ENCODE assay signal across 26 cellular contexts in genomic region chr7:5451391-5451790, GRCh38. TPM values are rescaled to one million over a fixed set of nuclear protein-coding genes. Genes with fewer than 3 reads are reported as not detected.
A peak's percentile ranks its signal among the peaks of the same experiment; 100 is the strongest.
DNase-seq lines count a peak whose midpoint lies in the region; ATAC-seq, FAIRE-seq and TF ChIP-seq lines count a peak whose summit lies in the region.
"Had no signal": no experiment of that assay in that cellular context is flagged by ENCODE, and none has a peak within 500 bp of the region (broad histone marks: within the 10 kb centered on the region; RNA-seq: fewer than 3 reads in every experiment).

No MANE protein-coding gene starts in this region.

- H3K9me3 ChIP-seq in HepG2 (ENCODE audit: low read length) = no peaks in the 10 kb centered on the region
- H3K9me3 ChIP-seq in right lobe of liver = no peaks in the 10 kb centered on the region
- no peaks in the 10 kb centered on the region for H3K9me3 ChIP-seq in RWPE2 (ENCODE audit: severe bottlenecking)
- H3K9me3 ChIP-seq: gastroesophageal sphincter, mucosa of descending colon, pancreas, testis had no signal

- H3K27ac Mint-ChIP-seq in natural killer cell treated with Interleukin-12 subunit alpha and Interleukin-12 subunit beta and Interleukin-15 and Interleukin-18, amount 100 ng/mL, for 72 hours = no peak overlapping the region
- H3K27ac Mint-ChIP-seq: activated CD4-positive, alpha-beta memory T cell treated with anti-CD3 and anti-CD28 coated beads, Interleukin-2, amount 10 ng/mL, durations not matched to agents 7 days and 5 days; activated naive CD4-positive, alpha-beta T cell treated with anti-CD3 and anti-CD28 coated beads for 36 hours; activated T-helper 1 cell treated with anti-CD3 and anti-CD28 coated beads, Interleukin-12 subunit alpha, Interleukin-12 subunit beta, Interleukin-2, Interleukin-4 antibody, amounts not matched to agents 30 ng/mL and 10 ng/mL and 1 ng/mL, durations not matched to agents 14 hours and 24 hours and 36 hours; CD8-positive, alpha-beta T cell; nephron had no signal

- in situ Hi-C loops in HepG2 (cut with HindIII; ENCODE audit: extremely low pct_ligation_motif_present, low pct_unique_long_range_greater_than_20kb) = loop anchor here (5.0 to 25.0 kb wide), 3 partner anchors 84 to 314 kb away; no protein-coding TSS in a partner anchor

- H2AFZ ChIP-seq in HepG2 (ENCODE audit: low read length) = no peak overlapping the region

- no peaks in the 10 kb centered on the region for H3K79me2 ChIP-seq in HepG2 (ENCODE audit: insufficient read depth, low read length)

- no peaks in the 10 kb centered on the region for H3K36me3 Mint-ChIP-seq in natural killer cell treated with Interleukin-12 subunit alpha and Interleukin-12 subunit beta and Interleukin-15 and Interleukin-18, amount 100 ng/mL, for 72 hours
- H3K36me3 Mint-ChIP-seq: CD8-positive, alpha-beta T cell had no signal

- no peak for TF ChIP-seq RAD21 in HepG2 (CRISPR knock-in tag; IDR thresholded peaks at IDR 0.05)

- H3K4me1 Mint-ChIP-seq in natural killer cell treated with Interleukin-12 subunit alpha and Interleukin-12 subunit beta and Interleukin-15 and Interleukin-18, amount 100 ng/mL, for 72 hours (ENCODE audit: low read depth in 2 of 2) = no peaks in the 10 kb centered on the region
- H3K4me1 Mint-ChIP-seq: activated CD4-positive, alpha-beta memory T cell treated with anti-CD3 and anti-CD28 coated beads, Interleukin-2, amount 10 ng/mL, durations not matched to agents 7 days and 5 days had no signal

- H3K27ac ChIP-seq in HepG2 (ENCODE audit: extremely low read length, insufficient read depth, low read length) (no peak overlapping the region), right lobe of liver (no peak overlapping the region), RWPE2 (ENCODE audit: poor library complexity, severe bottlenecking) (no peak overlapping the region)
- H3K27ac ChIP-seq: brain microvascular endothelial cell, pancreas, testis had no signal

- no peak overlapping the region for H3K4me3 Mint-ChIP-seq in natural killer cell treated with Interleukin-12 subunit alpha and Interleukin-12 subunit beta and Interleukin-15 and Interleukin-18, amount 100 ng/mL, for 72 hours
- H3K4me3 Mint-ChIP-seq: activated CD4-positive, alpha-beta memory T cell treated with anti-CD3 and anti-CD28 coated beads, Interleukin-2, amount 10 ng/mL, durations not matched to agents 7 days and 5 days; activated naive CD4-positive, alpha-beta T cell treated with anti-CD3 and anti-CD28 coated beads for 36 hours; activated T-helper 1 cell treated with anti-CD3 and anti-CD28 coated beads, Interleukin-12 subunit alpha, Interleukin-12 subunit beta, Interleukin-2, Interleukin-4 antibody, amounts not matched to agents 30 ng/mL and 10 ng/mL and 1 ng/mL, durations not matched to agents 14 hours and 24 hours and 36 hours; CD8-positive, alpha-beta T cell; nephron had no signal

- BruUV-seq in HepG2 (replicated peaks; lab: Mats Ljungman, UMichigan) = no TSS peak

- 39% methylated on average over 11 of the region's 13 CpGs for WGBS in HepG2 (ENCODE audit: low lambda C conversion rate)
- WGBS in right lobe of liver (ENCODE audit: insufficient coverage, low coverage, low lambda C conversion rate, missing lambda C conversion rate) = 70% methylated on average over 4 of the region's 13 CpGs

- H3K4me3 ChIP-seq in HepG2 (replicated peaks in 1 of 3; ENCODE audit: insufficient read depth in 1 of 3, low read depth in 2 of 3, low read length in 3 of 3) = no peak overlapping the region
- H3K4me3 ChIP-seq in right lobe of liver = no peak overlapping the region
- no peak overlapping the region for H3K4me3 ChIP-seq in RWPE2 (ENCODE audit: severe bottlenecking)
- H3K4me3 ChIP-seq: gastroesophageal sphincter, mucosa of descending colon, pancreas, smooth muscle cell, testis had no signal

- TF ChIP-seq EP300 in HepG2 (IDR thresholded peaks at IDR 0.05; ENCODE audit: low read depth in 2 of 2, low read length in 2 of 2) (no peak), HepG2 (CRISPR knock-in tag; IDR thresholded peaks at IDR 0.05; ENCODE audit: borderline replicate concordance) (no peak)

- POLR2A ChIA-PET in HepG2 (lab: Yijun Ruan, JAX) = interaction anchor here (1.7 to 3.4 kb wide), 2 partner anchors 27 to 85 kb away, joined by 4 to 16 read pairs; partner anchors contain the start of gene TNRC18

- peaks cover 3% of the 10 kb centered on the region; the same call in 1 of the 2 replicates for H4K20me1 ChIP-seq in HepG2 (ENCODE audit: insufficient read depth, low read length)

- peaks cover 0 to 5% of the 10 kb centered on the region in 2 donors for H3K27me3 Mint-ChIP-seq in natural killer cell treated with Interleukin-12 subunit alpha and Interleukin-12 subunit beta and Interleukin-15 and Interleukin-18, amount 100 ng/mL, for 72 hours

- H3K36me3 ChIP-seq in HepG2 (replicated peaks in 1 of 2; ENCODE audit: control insufficient read depth in 1 of 2, insufficient read depth in 2 of 2, low read length in 2 of 2) (no peaks in the 10 kb centered on the region), right lobe of liver (no peaks in the 10 kb centered on the region), RWPE2 (ENCODE audit: low read depth) (no peaks in the 10 kb centered on the region)
- H3K36me3 ChIP-seq: brain microvascular endothelial cell, gastroesophageal sphincter, pancreas had no signal

- H3K27me3 ChIP-seq in HepG2 (ENCODE audit: control insufficient read depth in 1 of 2, insufficient read depth in 2 of 2, low read length in 2 of 2) (peaks cover 0 to 4% of the 10 kb centered on the region in 2 experiments; a peak in 4 of 5 replicates), right lobe of liver (no peaks in the 10 kb centered on the region), RWPE2 (ENCODE audit: insufficient read depth, poor library complexity, severe bottlenecking) (no peaks in the 10 kb centered on the region)
- H3K27me3 ChIP-seq: brain microvascular endothelial cell, gastroesophageal sphincter, pancreas, testis had no signal

- TF ChIP-seq POLR2A in HepG2 (IDR thresholded peaks at IDR 0.05; ENCODE audit: insufficient read depth in 1 of 2, low read depth in 2 of 2, low read length in 2 of 2) (no peak), right lobe of liver (IDR thresholded peaks at IDR 0.05) (no peak)

- no peak for FAIRE-seq in HepG2 (lab: Jason Lieb, UNC)
- FAIRE-seq: pancreas had no signal

- ATAC-seq in HepG2 = peak; percentile 22
- ATAC-seq in right lobe of liver = no peak
- 0 out of 3 replicates have a peak, but pooled peaks have one; percentile 5 for ATAC-seq in RWPE2 (ENCODE audit: low read depth)
- peak; percentile 3 for ATAC-seq in left colon
- ATAC-seq in natural killer cell treated with Interleukin-12 subunit alpha and Interleukin-12 subunit beta and Interleukin-15 and Interleukin-18, amount 100 ng/mL, for 72 hours = no peak
- ATAC-seq in GM18520 (IDR thresholded peaks at IDR 0.05; ENCODE audit: unreplicated experiment) = no peak
- ATAC-seq in activated CD4-positive, CD25-positive, alpha-beta regulatory T cell treated with anti-CD3 and anti-CD28 coated beads, Interleukin-2, amount 50 U/mL, for 24 hours = no peak

- no peak for DNase-seq in HepG2 (ENCODE audit: low spot score)
- no peak for DNase-seq in right lobe of liver
- no peak for DNase-seq in RWPE2 (ENCODE audit: low spot score)
- DNase-seq in left colon = no peak
- DNase-seq in natural killer cell treated with Interleukin-12 subunit alpha and Interleukin-12 subunit beta and Interleukin-15 and Interleukin-18, amount 100 ng/mL, for 72 hours (ENCODE audit: low spot score) = no peak
- no peak for DNase-seq in NCI-H345 treated with DMSO at 0.1 percent for 48 hours (lab: John Stamatoyannopoulos, UW; ENCODE audit: unreplicated experiment)
- DNase-seq: activated CD4-positive, CD25-positive, alpha-beta regulatory T cell treated with anti-CD3 and anti-CD28 coated beads, Interleukin-2, amount 50 U/mL, for 72 hours; cerebellar nuclear complex; HCEC 1CT; NCI-H1105; NCI-H187 treated with DMSO at 0.1 percent for 48 hours; NCI-H510A treated with DMSO at 0.1 percent for 48 hours; stimulated activated naive CD4-positive, alpha-beta T cell treated with Interleukin-2 at 50 U/mL for 16 hours had no signal

- H3K4me1 ChIP-seq in HepG2 (ENCODE audit: insufficient read depth, low read length) (peaks cover 42% of the 10 kb centered on the region), right lobe of liver (peaks cover 0 to under 1% (median 0%) of the 10 kb centered on the region in 4 donors), RWPE2 (ENCODE audit: insufficient read depth, poor library complexity, severe bottlenecking) (peaks cover 7% of the 10 kb centered on the region)
- H3K4me1 ChIP-seq: pancreas had no signal

- no peak overlapping the region for H3K9ac ChIP-seq in HepG2 (ENCODE audit: insufficient read depth, low read depth, low read length)

- TF ChIP-seq CTCF in HepG2 (CRISPR knock-in tag; IDR thresholded peaks at IDR 0.05) (no peak), right lobe of liver (IDR thresholded peaks at IDR 0.05) (no peak), RWPE2 (IDR thresholded peaks at IDR 0.05; ENCODE audit: poor library complexity, severe bottlenecking) (no peak)

- intact Hi-C loops in HepG2 (cut with micrococcal nuclease; ENCODE audit: unreplicated experiment) = no loop called here
- intact Hi-C loops in right lobe of liver (cut with DNase I) = loop anchor here in 1 of 2 donors (10.0 kb wide), 1 partner anchor 217 kb away; no protein-coding TSS in a partner anchor
- intact Hi-C loops in left colon (cut with DNase I, micrococcal nuclease) = no loop called here

- no peak overlapping the region for H3K4me2 ChIP-seq in HepG2 (ENCODE audit: low read depth, low read length)
- H3K4me2 ChIP-seq: smooth muscle cell had no signal

- H3K9me3 Mint-ChIP-seq in natural killer cell treated with Interleukin-12 subunit alpha and Interleukin-12 subunit beta and Interleukin-15 and Interleukin-18, amount 100 ng/mL, for 72 hours = no peaks in the 10 kb centered on the region
- H3K9me3 Mint-ChIP-seq: activated CD4-positive, alpha-beta memory T cell treated with anti-CD3 and anti-CD28 coated beads, Interleukin-2, amount 10 ng/mL, durations not matched to agents 7 days and 5 days; activated naive CD4-positive, alpha-beta T cell treated with anti-CD3 and anti-CD28 coated beads for 36 hours; activated T-helper 1 cell treated with anti-CD3 and anti-CD28 coated beads, Interleukin-12 subunit alpha, Interleukin-12 subunit beta, Interleukin-2, Interleukin-4 antibody, amounts not matched to agents 30 ng/mL and 10 ng/mL and 1 ng/mL, durations not matched to agents 14 hours and 24 hours and 36 hours; CD8-positive, alpha-beta T cell; nephron had no signal

- CTCF ChIA-PET in HepG2 (lab: Yijun Ruan, JAX; ENCODE audit: low intra/inter-chr PET ratio, low total read pairs) = interaction anchor here (0.8 to 2.4 kb wide), 2 partner anchors 85 to 211 kb away, joined by 3 to 16 read pairs; no protein-coding TSS in a partner anchor

RNA-seq across cellular contexts. Expression of gene TNRC18, which starts 27.8 kb away (rescaled TPM):
- total RNA-seq in HepG2 (2016; rRNA removed; fragmentation: Illumina TruSeq; extraction: Trizol) (12.8 and 17.4 TPM in 2 replicates), right lobe of liver (10 to 100 TPM; 27.0 to 36.9 (median 30.5) TPM), left colon (100 to 1,000 TPM in 1 of 2 donors, 10 to 100 TPM in 1; 94.1 to 103 TPM)
- total RNA-seq in HepG2 (2016; cell fraction: cytosol; rRNA removed; fragmentation: Illumina TruSeq; extraction: Trizol; ENCODE audit: low read depth) = 4.9 and 7.1 TPM in 2 replicates
- 12.8 and 21.5 TPM in 2 replicates for total RNA-seq in HepG2 (2016; cell fraction: insoluble cytoplasmic fraction; rRNA removed; fragmentation: Illumina TruSeq; extraction: Trizol)
- total RNA-seq in HepG2 (2016; cell fraction: membrane; rRNA removed; fragmentation: Illumina TruSeq; extraction: Trizol) = 4.9 and 5.6 TPM in 2 replicates
- total RNA-seq in HepG2 (2016; cell fraction: nucleus; rRNA removed; fragmentation: Illumina TruSeq; extraction: Trizol) = 28.3 and 34.0 TPM in 2 replicates
- 10.9 and 11.7 TPM in 2 replicates for polyA plus RNA-seq in HepG2 (2011; rRNA removed)
- 8.6 and 11.8 TPM in 2 replicates for polyA plus RNA-seq in HepG2 (2011; cell fraction: cytosol; rRNA removed)
- polyA plus RNA-seq in HepG2 (2011; cell fraction: nucleus; rRNA removed) = 65.7 and 102 TPM in 2 replicates
- polyA plus RNA-seq in HepG2 (2012) = 40.6 and 53.7 TPM in 2 replicates
- polyA plus RNA-seq in HepG2 (2016; cell fraction: cytosol; fragmentation: Illumina TruSeq; extraction: Trizol; ENCODE audit: low read depth) = 0.71 and 1.3 TPM in 2 replicates
- 16.6 and 19.8 TPM in 2 replicates for polyA plus RNA-seq in HepG2 (2016; cell fraction: insoluble cytoplasmic fraction; fragmentation: Illumina TruSeq; extraction: Trizol; ENCODE audit: low read depth)
- 0.82 and 1.2 TPM in 2 replicates for polyA plus RNA-seq in HepG2 (2016; cell fraction: membrane; fragmentation: Illumina TruSeq; extraction: Trizol; ENCODE audit: low read depth)
- 58.8 and 59.2 TPM in 2 replicates for polyA plus RNA-seq in HepG2 (2016; cell fraction: nucleus; fragmentation: Illumina TruSeq; extraction: Trizol; ENCODE audit: insufficient read depth, low read depth)
- 11.2 and 51.4 TPM in 2 replicates for polyA minus RNA-seq in HepG2 (2011; rRNA and poly(A)+ RNA removed; ENCODE audit: low replicate concordance)
- polyA minus RNA-seq in HepG2 (2011; cell fraction: cytosol; rRNA and poly(A)+ RNA removed) = 44.7 and 49.3 TPM in 2 replicates
- 49.2 and 54.8 TPM in 2 replicates for polyA minus RNA-seq in HepG2 (2011; cell fraction: nucleus; rRNA and poly(A)+ RNA removed)
- 10 to 100 TPM; 81.2 to 87.6 TPM for total RNA-seq in natural killer cell treated with Interleukin-12 subunit alpha and Interleukin-12 subunit beta and Interleukin-15 and Interleukin-18, amount 100 ng/mL, for 72 hours

Comparison
In these comparisons a context has a peak if more than half of its experiments do, and no peak if none do; other contexts are left out.
1. ATAC-seq: peak in HepG2 (single experiment), RWPE2 (single experiment) and left colon (single experiment); none in right lobe of liver (0 of 4), natural killer cell treated with Interleukin-12 subunit alpha and Interleukin-12 subunit beta and Interleukin-15 and Interleukin-18, amount 100 ng/mL, for 72 hours (0 of 2), GM18520 (single experiment) and activated CD4-positive, CD25-positive, alpha-beta regulatory T cell treated with anti-CD3 and anti-CD28 coated beads, Interleukin-2, amount 50 U/mL, for 24 hours (0 of 2).